In the genomic region with DNA sequence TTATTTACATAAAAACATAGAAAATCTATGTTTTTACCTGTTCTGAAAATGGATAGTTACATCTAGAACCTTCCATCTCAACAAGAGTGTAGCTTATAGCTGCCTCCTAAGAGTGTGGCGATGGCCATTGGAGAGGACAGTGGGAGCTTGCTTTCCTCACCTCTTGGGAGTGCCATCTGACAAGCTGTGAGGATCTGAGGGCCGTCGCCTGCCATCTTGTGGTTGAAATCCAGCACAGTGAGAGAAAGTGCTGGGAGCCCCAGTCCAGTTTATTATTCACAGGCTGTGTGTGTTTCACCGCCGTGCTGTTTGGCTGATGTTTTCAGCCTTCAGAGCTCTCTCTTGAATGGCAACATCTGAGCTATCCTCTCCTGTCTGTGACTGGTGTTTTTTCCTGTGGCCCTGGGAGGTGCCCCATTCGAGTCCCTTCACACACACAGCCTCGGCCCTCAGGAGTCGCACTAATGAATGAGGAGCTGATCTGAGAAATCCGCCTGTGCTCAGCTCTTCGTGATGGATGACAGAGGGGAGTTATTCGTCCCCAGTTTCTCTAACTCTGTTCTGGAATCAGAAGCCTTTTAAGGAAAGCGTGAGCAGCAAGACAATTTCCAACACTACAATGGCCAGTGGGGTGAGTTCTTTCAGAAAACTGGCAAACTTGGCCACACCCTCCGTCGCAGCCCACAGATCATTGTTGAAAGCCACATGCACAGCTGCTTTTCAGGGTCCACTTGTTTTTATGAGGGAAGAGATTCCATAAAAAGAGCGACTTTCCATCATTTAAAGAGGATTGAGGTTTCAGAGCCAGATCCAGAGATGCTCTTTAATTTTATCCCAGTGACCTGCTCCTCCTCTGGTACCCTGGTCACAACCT, we compare ENCODE assay signal across 8 cellular contexts.
A peak's percentile ranks its signal among the peaks of the same experiment; 100 is the strongest.
DNase-seq lines count a peak whose midpoint lies in the region; ATAC-seq, FAIRE-seq and TF ChIP-seq lines count a peak whose summit lies in the region.

No MANE protein-coding gene starts in this region.

- H3K79me2 ChIP-seq in PC-3 (ENCODE audit: low read length) = no peaks in the 10 kb centered on the region

- no peaks in the 10 kb centered on the region for H3K36me3 ChIP-seq in PC-3 (ENCODE audit: low read depth, low read length)
- no peaks in the 10 kb centered on the region for H3K36me3 ChIP-seq in kidney epithelial cell (ENCODE audit: control insufficient read depth, insufficient read depth, low read length)

- peak; percentile 20 for FAIRE-seq in HTR-8/SVneo (lab: Jason Lieb, UNC)

- BruUV-seq in PC-3 (replicated peaks; lab: Mats Ljungman, UMichigan) = no TSS peak

- peak; percentile 24 for DNase-seq in stimulated activated CD4-positive, alpha-beta T cell treated with anti-CD3 and anti-CD28 coated beads, Interleukin-15, amount 100 ng/mL, for 24 hours
- no peak for DNase-seq in stimulated activated CD4-positive, alpha-beta T cell treated with anti-CD3 and anti-CD28 coated beads, Interleukin-12 subunit alpha, Interleukin-12 subunit beta, amount 100 ng/mL, for 4 hours
- peak; percentile 91 for DNase-seq in HTR-8/SVneo (ENCODE audit: insufficient read length, low spot score)
- peak; percentile 84 for DNase-seq in PC-3
- peak; percentile 82 for DNase-seq in cerebellum (ENCODE audit: low spot score)
- peak; percentile 38 for DNase-seq in kidney epithelial cell (ENCODE audit: low read depth)
- peak; percentile 6 to 91 (median 72) for DNase-seq in substantia nigra (lab: John Stamatoyannopoulos, UW)

- H3K4me1 ChIP-seq in PC-3 (ENCODE audit: insufficient read depth, low read length) = peaks cover 3% of the 10 kb centered on the region; the same call in 1 of the 2 replicates

- no peak overlapping the region for H3K27ac ChIP-seq in PC-3 (ENCODE audit: low read length)
- H3K27ac ChIP-seq in substantia nigra (ENCODE audit: low read depth, low read length, poor library complexity, severe bottlenecking) = peak overlapping the region; percentile 28

- H3K9me2 ChIP-seq in PC-3 (replicated peaks; ENCODE audit: low read length) = no peaks in the 10 kb centered on the region

- intact Hi-C loops in PC-3 (cut with micrococcal nuclease) = loop anchor here (1.0 kb wide), 1 partner anchor 228 kb away; no protein-coding TSS in a partner anchor

- H3K27me3 ChIP-seq in PC-3 (ENCODE audit: low read length) = peaks cover 24% of the 10 kb centered on the region
- peaks cover 7% of the 10 kb centered on the region for H3K27me3 ChIP-seq in kidney epithelial cell (ENCODE audit: control insufficient read depth, insufficient read depth, low read length)

- TF ChIP-seq CTCF in PC-3 (conservative IDR thresholded peaks at IDR 0.05; ENCODE audit: low read depth, low read length) = peak; percentile 91
- TF ChIP-seq CTCF in kidney epithelial cell (IDR thresholded peaks at IDR 0.05; ENCODE audit: insufficient read depth, low read length, poor library complexity, severe bottlenecking) = peak; percentile 87

- H4K20me1 ChIP-seq in PC-3 (ENCODE audit: low read length) = no peaks in the 10 kb centered on the region

- CTCF ChIA-PET in PC-3 (lab: Charles Lee) = interaction anchor here (0.6 to 1.3 kb wide), 7 partner anchors 146 to 306 kb away, joined by 3 to 7 read pairs (median 4); no protein-coding TSS in a partner anchor

- H3K9me3 ChIP-seq in PC-3 (ENCODE audit: low read length) = no peaks in the 10 kb centered on the region

- no peak overlapping the region for H3K4me3 ChIP-seq in PC-3 (ENCODE audit: low read length)
- H3K4me3 ChIP-seq in kidney epithelial cell (ENCODE audit: low read depth, low read length) = no peak overlapping the region

- peak overlapping the region; percentile 64 for H3K4me2 ChIP-seq in PC-3 (ENCODE audit: low read length)

- H2AFZ ChIP-seq in PC-3 (ENCODE audit: low read length) = peak overlapping the region; percentile 75

- no peak overlapping the region for H3K9ac ChIP-seq in PC-3 (ENCODE audit: low read length)

- POLR2A ChIA-PET in PC-3 (lab: Charles Lee; ENCODE audit: unreplicated experiment) = interaction anchor here (0.5 kb wide), 3 partner anchors 47 to 277 kb away, joined by 3 to 4 read pairs (median 3); a partner anchor contains a TSS

- no peaks in the 10 kb centered on the region for H3F3A ChIP-seq in PC-3 (ENCODE audit: low read length, unreplicated experiment)

- ATAC-seq in PC-3 (peak; percentile 98), HG02678 (IDR thresholded peaks at IDR 0.05; ENCODE audit: unreplicated experiment) (no peak)
